In the genomic region with DNA sequence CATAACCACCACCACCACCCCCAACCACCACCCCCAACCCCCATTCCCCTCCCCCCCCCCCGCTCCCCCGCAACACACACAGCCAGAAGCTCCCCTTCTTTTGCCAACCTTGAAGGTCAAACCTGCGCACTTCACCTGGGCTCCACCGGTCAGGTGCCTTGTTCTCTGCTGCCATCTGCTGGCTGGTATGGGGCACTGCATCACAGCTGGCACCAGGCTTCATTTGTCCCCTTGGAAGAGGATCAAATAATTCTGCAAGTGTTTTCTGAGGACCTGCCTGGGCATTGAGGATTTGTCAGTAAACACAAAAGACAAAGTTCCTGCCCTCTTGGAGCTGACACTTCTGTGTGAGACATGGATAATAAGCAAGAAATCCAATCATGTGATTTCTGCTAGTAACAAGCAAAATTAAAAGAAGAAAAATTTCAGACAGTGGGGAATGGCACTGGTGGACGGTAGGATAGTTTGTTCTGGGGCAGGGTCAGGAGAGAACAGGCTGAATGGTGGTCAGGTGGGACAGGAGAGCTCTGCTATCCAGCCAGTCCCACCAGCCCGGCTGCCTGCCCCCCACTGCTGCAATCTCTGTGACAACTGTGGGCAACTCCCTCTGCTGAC, we compare ENCODE assay signal across 8 cellular contexts. TPM values are rescaled to one million over a fixed set of nuclear protein-coding genes. Genes with fewer than 3 reads are reported as not detected.
DNase-seq lines count a peak whose midpoint lies in the region; ATAC-seq lines count a peak whose summit lies in the region.

No MANE protein-coding gene starts in this region.

- in situ Hi-C loops in G401 (cut with HindIII; ENCODE audit: low sequenced_read_pairs): loop anchor here (5.0 kb wide), 1 partner anchor 36 kb away; no protein-coding TSS in a partner anchor

- peak; percentile 81 for DNase-seq in G401 (ENCODE audit: low spot score)
- DNase-seq in NCI-H1092 (lab: John Stamatoyannopoulos, UW): peak; percentile 19
- peak; percentile 30 for DNase-seq in T1000 (lab: John Stamatoyannopoulos, UW)
- peak; percentile 70 for DNase-seq in astrocyte of the hippocampus (ENCODE audit: low read depth, low spot score)
- DNase-seq in iPS DF 6.9 (ENCODE audit: low read depth, low spot score): peak; percentile 74
- peak; percentile 72 for DNase-seq in stimulated activated CD4-positive, alpha-beta T cell treated with anti-CD3 and anti-CD28 coated beads, Interleukin-15, amount 100 ng/mL, for 24 hours
- DNase-seq in mesenteric fat pad (ENCODE audit: low spot score): no peak

- H3K4me3 ChIP-seq in iPS DF 6.9 (ENCODE audit: low read length): no peak overlapping the region

- ATAC-seq in HG02885 (IDR thresholded peaks at IDR 0.05; ENCODE audit: poor library complexity, unreplicated experiment): no peak

- WGBS in iPS DF 6.9 (ENCODE audit: insufficient coverage, insufficient read length): no CpG with 5 or more reads among the region's 6 CpGs

- H3K36me3 ChIP-seq in iPS DF 6.9 (ENCODE audit: control insufficient read depth, insufficient read depth, low read length): no peaks in the 10 kb centered on the region

- H3K9me3 ChIP-seq in iPS DF 6.9 (ENCODE audit: control insufficient read depth, insufficient read depth, low read length): no peaks in the 10 kb centered on the region

- H3K27ac ChIP-seq in iPS DF 6.9 (ENCODE audit: low read length): no peak overlapping the region

- no peaks in the 10 kb centered on the region for H3K4me1 ChIP-seq in iPS DF 6.9 (ENCODE audit: control insufficient read depth, insufficient read depth, low read length)

- H3K27me3 ChIP-seq in iPS DF 6.9 (ENCODE audit: control insufficient read depth, insufficient read depth, low read length): no peaks in the 10 kb centered on the region

RNA-seq across cellular contexts. Expression of gene LMX1B, which starts 55.6 kb away (rescaled TPM):
- total RNA-seq in G401 (2014; rRNA removed; shearing (Covaris generic)): 53.5 and 89.1 TPM in 2 replicates
- 0.77 TPM for total RNA-seq in mesenteric fat pad

Comparison
In these comparisons a context has a peak if more than half of its experiments do, and no peak if none do; other contexts are left out.
1. RNA of gene LMX1B, which starts 55.6 kb away (total RNA-seq): 53.5 to 89.1 TPM in G401; 0.77 TPM in mesenteric fat pad (single experiment); every median in the first group is over 10 times any median in the second.